Comparison of ENCODE assay signal across 8 cellular contexts in genomic region chr1:6448749-6449631, GRCh38. TPM values are rescaled to one million over a fixed set of nuclear protein-coding genes. Genes with fewer than 3 reads are reported as not detected.
DNase-seq lines count a peak whose midpoint lies in the region; ATAC-seq, FAIRE-seq and TF ChIP-seq lines count a peak whose summit lies in the region.

No MANE protein-coding gene starts in this region.

- H3K9me1 ChIP-seq in K562 (ENCODE audit: control insufficient read depth, insufficient read depth, low read length) = peaks cover 5% of the 10 kb centered on the region

- POLR2A ChIA-PET in CD8-positive, alpha-beta T cell (lab: Charles Lee) = interaction anchor here (0.7 to 5.1 kb wide), 3 partner anchors 8 to 14 kb away, joined by 3 to 30 read pairs (median 3); no protein-coding TSS in a partner anchor
- POLR2A ChIA-PET in K562 (lab: Yijun Ruan, JAX) = no interaction called here

- H3K4me2 ChIP-seq in K562 (ENCODE audit: insufficient read depth, low read length) = no peak overlapping the region

- peaks cover 31% of the 10 kb centered on the region for H4K20me1 ChIP-seq in K562 (replicated peaks; ENCODE audit: control insufficient read depth, insufficient read depth, low read length)

- peak overlapping the region in 1 of 2 experiments; percentile 45; a peak in 2 of 4 replicates for H3K9ac ChIP-seq in K562 (ENCODE audit: insufficient read depth in 1 of 2, low read depth in 2 of 2, low read length in 2 of 2)

- peaks cover 32% of the 10 kb centered on the region for H3K4me1 Mint-ChIP-seq in CD8-positive, alpha-beta T cell (ENCODE audit: low read depth)

- DNase-seq in CD8-positive, alpha-beta T cell = peak in 3 of 7 experiments; percentile 27 to 42 (median 38)
- DNase-seq in MG63 (peak; percentile 68), K562 (ENCODE audit: extremely low read depth in 1 of 4, low spot score in 3 of 4) (peak in 3 of 4 experiments; percentile 57 to 75 (median 71)), midbrain (lab: John Stamatoyannopoulos, UW) (peak; percentile 19), middle frontal gyrus (ENCODE audit: extremely low spot score, low spot score) (no peak), GM19239 (ENCODE audit: insufficient read length, low spot score) (no peak), DMS153 (lab: John Stamatoyannopoulos, UW) (no peak)

- BruUV-seq in K562 (replicated peaks; lab: Mats Ljungman, UMichigan) = no TSS peak

- CTCF ChIA-PET in CD8-positive, alpha-beta T cell (lab: Charles Lee) = interaction anchor here (0.8 to 6.0 kb wide), 13 partner anchors 10 to 203 kb away, joined by 3 to 43 read pairs (median 4); no protein-coding TSS in a partner anchor
- CTCF ChIA-PET in K562 (lab: Yijun Ruan, JAX; ENCODE audit: low intra/inter-chr PET ratio) = no interaction called here

- no peaks in the 10 kb centered on the region for H3K79me2 ChIP-seq in K562 (ENCODE audit: control insufficient read depth, insufficient read depth, low read length)

- no peaks in the 10 kb centered on the region for H3K9me3 Mint-ChIP-seq in CD8-positive, alpha-beta T cell

- FAIRE-seq in K562 (lab: Jason Lieb, UNC) (peak; percentile 26), GM19239 (lab: Jason Lieb, UNC) (no peak)

- ATAC-seq in CD8-positive, alpha-beta T cell = peak; percentile 21
- ATAC-seq in K562 (peak; percentile 30), HG03175 (IDR thresholded peaks at IDR 0.05; ENCODE audit: unreplicated experiment) (no peak)

- no peak for TF ChIP-seq POLR2A in K562 (conservative IDR thresholded peaks at IDR 0.05)

- in situ Hi-C loops in K562 (cut with MboI) = no loop called here

- peaks cover 46% of the 10 kb centered on the region for H3K27me3 Mint-ChIP-seq in CD8-positive, alpha-beta T cell (ENCODE audit: low read depth)

- no peak overlapping the region for H3K27ac ChIP-seq in CD8-positive, alpha-beta T cell (ENCODE audit: low read depth, low read length)
- no peak overlapping the region for H3K27ac ChIP-seq in K562 (ENCODE audit: extremely low read depth, low read depth, low read length)

- no peaks in the 10 kb centered on the region for H3K36me3 ChIP-seq in CD8-positive, alpha-beta T cell (ENCODE audit: insufficient read depth, low read length)
- H3K36me3 ChIP-seq in MG63 = no peaks in the 10 kb centered on the region
- no peaks in the 10 kb centered on the region; the same call in 2 of the 3 replicates for H3K36me3 ChIP-seq in K562 (ENCODE audit: control insufficient read depth, insufficient read depth, low read length)

- no peaks in the 10 kb centered on the region for H3K36me3 Mint-ChIP-seq in CD8-positive, alpha-beta T cell

- TF ChIP-seq RAD21 in K562 (CRISPR knock-in tag; conservative IDR thresholded peaks at IDR 0.05 in 1 of 2, IDR thresholded peaks at IDR 0.05 in 1 of 2) = no peak

- peaks cover 20% of the 10 kb centered on the region for H3K4me1 ChIP-seq in CD8-positive, alpha-beta T cell (ENCODE audit: insufficient read depth, low read length)
- H3K4me1 ChIP-seq in K562 (replicated peaks in 1 of 2; ENCODE audit: control insufficient read depth in 2 of 2, insufficient read depth in 2 of 2, low read length in 2 of 2) = peaks cover 0 to 51% of the 10 kb centered on the region in 2 experiments; a peak in 2 of 5 replicates

- H3K27ac Mint-ChIP-seq in CD8-positive, alpha-beta T cell = no peak overlapping the region

- 4% methylated on average over 47 of the region's 66 CpGs for WGBS in K562 (ENCODE audit: insufficient coverage, low coverage, missing lambda C conversion rate)

- intact Hi-C loops in CD8-positive, alpha-beta T cell (cut with DNase I, micrococcal nuclease) = loop anchor here (1.0 kb wide), 2 partner anchors 11 to 26 kb away; no protein-coding TSS in a partner anchor
- intact Hi-C loops in K562 (cut with micrococcal nuclease) = no loop called here

- no peak for TF ChIP-seq CTCF in CD8-positive, alpha-beta T cell (IDR thresholded peaks at IDR 0.05)
- peak in 1 of 3 experiments; percentile 44; a peak in 3 of 6 replicates for TF ChIP-seq CTCF in K562 (IDR thresholded peaks at IDR 0.05 in 2 of 3, conservative IDR thresholded peaks at IDR 0.05 in 1 of 3; ENCODE audit: insufficient read depth in 2 of 3, low read depth in 1 of 3, low read length in 3 of 3)

- H3K27me3 ChIP-seq in CD8-positive, alpha-beta T cell (ENCODE audit: insufficient read depth, low read length) = peaks cover 22% of the 10 kb centered on the region
- H3K27me3 ChIP-seq in MG63 (peaks cover 8% of the 10 kb centered on the region; the same call in 1 of the 2 replicates), K562 (ENCODE audit: control insufficient read depth in 2 of 2, insufficient read depth in 2 of 2, low read length in 2 of 2) (peaks cover 65 to 87% of the 10 kb centered on the region in 2 experiments)

- no peak overlapping the region for H3K4me3 ChIP-seq in CD8-positive, alpha-beta T cell (ENCODE audit: low read depth, low read length)
- H3K4me3 ChIP-seq in MG63 = no peak overlapping the region
- no peak overlapping the region for H3K4me3 ChIP-seq in K562

- no peaks in the 10 kb centered on the region for H3K9me3 ChIP-seq in CD8-positive, alpha-beta T cell (ENCODE audit: low read length)
- H3K9me3 ChIP-seq in MG63 (no peaks in the 10 kb centered on the region), K562 (replicated peaks; ENCODE audit: control insufficient read depth, insufficient read depth, low read depth, low read length) (no peaks in the 10 kb centered on the region)

- H2AFZ ChIP-seq in K562 (ENCODE audit: low read depth, low read length) = no peak overlapping the region

- peak overlapping the region; percentile 55 for H3K4me3 Mint-ChIP-seq in CD8-positive, alpha-beta T cell

- no peak for TF ChIP-seq EP300 in K562 (IDR thresholded peaks at IDR 0.05; ENCODE audit: low read length)

RNA-seq across cellular contexts. Expression of gene TNFRSF25, which starts 17.0 kb away (rescaled TPM):
- total RNA-seq in CD8-positive, alpha-beta T cell = 100 to 1,000 TPM; 178 to 185 TPM
- 0.63 TPM in 1 of 2 replicates, not detected in the other for total RNA-seq in MG63 (2014; rRNA removed; shearing (Covaris generic); ENCODE audit: low replicate concordance)
- total RNA-seq in K562 (2011; cell fraction: chromatin; rRNA removed; ENCODE audit: low replicate concordance) = 2.3 TPM in 1 of 2 replicates, not detected in the other
- total RNA-seq in K562 (2011; cell fraction: nucleolus; rRNA removed) = 0.26 and 2.2 TPM in 2 replicates
- total RNA-seq in K562 (2011; cell fraction: nucleoplasm; rRNA removed) = 1.2 and 1.6 TPM in 2 replicates
- total RNA-seq in K562 (2014; rRNA removed) (not detected in 2 replicates), K562 (2014; rRNA removed; fragmentation: Illumina TruSeq; extraction: Trizol) (not detected in 2 replicates), K562 (2015; rRNA removed; fragmentation: Illumina TruSeq; extraction: Trizol) (not detected in 2 replicates), K562 (2021) (0.49 and 0.89 TPM in 2 replicates)
- polyA plus RNA-seq in K562 (2011; rRNA removed) (0.14 and 0.24 TPM in 2 replicates), K562 (2014; fragmentation: Illumina TruSeq; extraction: Trizol) (not detected in 2 replicates), K562 (2014; fragmentation: Nextera tagmentation; extraction: Ambion mirVana) (not detected), K562 (2014; rRNA removed) (not detected in 2 replicates)
- 0.16 and 0.30 TPM in 2 replicates for polyA plus RNA-seq in K562 (2011; cell fraction: cytosol; rRNA removed)
- 0.90 and 2.6 TPM in 2 replicates for polyA plus RNA-seq in K562 (2011; cell fraction: nucleus; rRNA removed)
- 0.10 and 0.14 TPM in 2 replicates for polyA plus RNA-seq in K562 (2012)
- polyA minus RNA-seq in K562 (2011; rRNA and poly(A)+ RNA removed) = not detected in 2 replicates
- not detected in 2 replicates for polyA minus RNA-seq in K562 (2011; cell fraction: cytosol; rRNA and poly(A)+ RNA removed)
- 0.13 TPM in 1 of 2 replicates, not detected in the other for polyA minus RNA-seq in K562 (2011; cell fraction: nucleus; rRNA and poly(A)+ RNA removed)

RNA-seq across cellular contexts. Expression of gene ESPN, which starts 24.4 kb away (rescaled TPM):
- total RNA-seq in CD8-positive, alpha-beta T cell = 1 to 10 TPM; 2.7 to 5.5 TPM
- not detected in 2 replicates for total RNA-seq in MG63 (2014; rRNA removed; shearing (Covaris generic); ENCODE audit: low replicate concordance)
- total RNA-seq in K562 (2011; cell fraction: chromatin; rRNA removed; ENCODE audit: low replicate concordance) = 1.6 and 6.0 TPM in 2 replicates
- total RNA-seq in K562 (2011; cell fraction: nucleolus; rRNA removed) = 4.0 and 4.7 TPM in 2 replicates
- total RNA-seq in K562 (2011; cell fraction: nucleoplasm; rRNA removed) = 1.8 and 2.4 TPM in 2 replicates
- total RNA-seq in K562 (2014; rRNA removed) (0.36 and 0.45 TPM in 2 replicates), K562 (2014; rRNA removed; fragmentation: Illumina TruSeq; extraction: Trizol) (0.07 TPM in 1 of 2 replicates, not detected in the other), K562 (2015; rRNA removed; fragmentation: Illumina TruSeq; extraction: Trizol) (0.15 TPM in 1 of 2 replicates, not detected in the other), K562 (2021) (1.2 and 1.7 TPM in 2 replicates)
- polyA plus RNA-seq in K562 (2011; rRNA removed) (0.54 and 2.9 TPM in 2 replicates), K562 (2014; fragmentation: Illumina TruSeq; extraction: Trizol) (0.07 and 0.11 TPM in 2 replicates), K562 (2014; fragmentation: Nextera tagmentation; extraction: Ambion mirVana) (not detected), K562 (2014; rRNA removed) (0.65 and 2.9 TPM in 2 replicates)
- polyA plus RNA-seq in K562 (2011; cell fraction: cytosol; rRNA removed) = 1.2 and 1.9 TPM in 2 replicates
- 9.2 and 25.5 TPM in 2 replicates for polyA plus RNA-seq in K562 (2011; cell fraction: nucleus; rRNA removed)
- polyA plus RNA-seq in K562 (2012) = 2.0 and 5.0 TPM in 2 replicates
- polyA minus RNA-seq in K562 (2011; rRNA and poly(A)+ RNA removed) = 0.11 TPM in 1 of 2 replicates, not detected in the other
- 0.95 and 3.8 TPM in 2 replicates for polyA minus RNA-seq in K562 (2011; cell fraction: cytosol; rRNA and poly(A)+ RNA removed)
- 3.4 and 3.5 TPM in 2 replicates for polyA minus RNA-seq in K562 (2011; cell fraction: nucleus; rRNA and poly(A)+ RNA removed)

RNA-seq across cellular contexts. Expression of gene HES2, which starts 29.3 kb away (rescaled TPM):
- not detected for total RNA-seq in CD8-positive, alpha-beta T cell
- 0.59 TPM in 1 of 2 replicates, not detected in the other for total RNA-seq in MG63 (2014; rRNA removed; shearing (Covaris generic); ENCODE audit: low replicate concordance)
- total RNA-seq in K562 (2011; cell fraction: chromatin; rRNA removed; ENCODE audit: low replicate concordance) = 0.65 and 0.90 TPM in 2 replicates
- total RNA-seq in K562 (2011; cell fraction: nucleolus; rRNA removed) = 0.53 and 1.7 TPM in 2 replicates
- total RNA-seq in K562 (2011; cell fraction: nucleoplasm; rRNA removed) = 0.53 and 0.66 TPM in 2 replicates
- total RNA-seq in K562 (2014; rRNA removed) (0.04 and 0.05 TPM in 2 replicates), K562 (2014; rRNA removed; fragmentation: Illumina TruSeq; extraction: Trizol) (0.07 TPM in 1 of 2 replicates, not detected in the other), K562 (2015; rRNA removed; fragmentation: Illumina TruSeq; extraction: Trizol) (not detected in 2 replicates), K562 (2021) (0.18 TPM in 1 of 2 replicates, not detected in the other)
- polyA plus RNA-seq in K562 (2011; rRNA removed) (0.08 and 0.15 TPM in 2 replicates), K562 (2014; fragmentation: Illumina TruSeq; extraction: Trizol) (0.06 TPM in 2 replicates), K562 (2014; fragmentation: Nextera tagmentation; extraction: Ambion mirVana) (not detected), K562 (2014; rRNA removed) (not detected in 2 replicates)
- polyA plus RNA-seq in K562 (2011; cell fraction: cytosol; rRNA removed) = 0.21 and 0.25 TPM in 2 replicates
- 0.25 and 0.80 TPM in 2 replicates for polyA plus RNA-seq in K562 (2011; cell fraction: nucleus; rRNA removed)
- polyA plus RNA-seq in K562 (2012) = 0.08 TPM in 1 of 2 replicates, not detected in the other
- 0.30 and 0.32 TPM in 2 replicates for polyA minus RNA-seq in K562 (2011; rRNA and poly(A)+ RNA removed)
- polyA minus RNA-seq in K562 (2011; cell fraction: cytosol; rRNA and poly(A)+ RNA removed) = 0.91 TPM in 1 of 2 replicates, not detected in the other
- 0.11 and 0.81 TPM in 2 replicates for polyA minus RNA-seq in K562 (2011; cell fraction: nucleus; rRNA and poly(A)+ RNA removed)

RNA-seq across cellular contexts. Expression of gene PLEKHG5, which starts 42.5 kb away (rescaled TPM):
- total RNA-seq in CD8-positive, alpha-beta T cell = 1 to 10 TPM; 4.0 to 5.0 TPM
- 0.02 and 1.2 TPM in 2 replicates for total RNA-seq in MG63 (2014; rRNA removed; shearing (Covaris generic); ENCODE audit: low replicate concordance)
- total RNA-seq in K562 (2011; cell fraction: chromatin; rRNA removed; ENCODE audit: low replicate concordance) = 0.51 and 2.5 TPM in 2 replicates
- total RNA-seq in K562 (2011; cell fraction: nucleolus; rRNA removed) = 1.4 and 1.5 TPM in 2 replicates
- total RNA-seq in K562 (2011; cell fraction: nucleoplasm; rRNA removed) = 0.88 and 0.99 TPM in 2 replicates
- 0.05 and 0.20 TPM in 2 replicates for total RNA-seq in K562 (2014; rRNA removed)
- total RNA-seq in K562 (2014; rRNA removed; fragmentation: Illumina TruSeq; extraction: Trizol) = 0.04 TPM in 1 of 2 replicates, not detected in the other
- not detected in 2 replicates for total RNA-seq in K562 (2015; rRNA removed; fragmentation: Illumina TruSeq; extraction: Trizol)
- 0.29 TPM in 2 replicates for total RNA-seq in K562 (2021)
- 0.11 and 0.16 TPM in 2 replicates for polyA plus RNA-seq in K562 (2011; rRNA removed)
- 0.06 and 0.49 TPM in 2 replicates for polyA plus RNA-seq in K562 (2011; cell fraction: cytosol; rRNA removed)
- 0.94 and 1.8 TPM in 2 replicates for polyA plus RNA-seq in K562 (2011; cell fraction: nucleus; rRNA removed)
- polyA plus RNA-seq in K562 (2012) = 0.04 and 0.07 TPM in 2 replicates
- polyA plus RNA-seq in K562 (2014; fragmentation: Illumina TruSeq; extraction: Trizol) = 0.07 and 0.12 TPM in 2 replicates
- not detected for polyA plus RNA-seq in K562 (2014; fragmentation: Nextera tagmentation; extraction: Ambion mirVana)
- 0.13 and 0.26 TPM in 2 replicates for polyA plus RNA-seq in K562 (2014; rRNA removed)
- 0.12 and 0.14 TPM in 2 replicates for polyA minus RNA-seq in K562 (2011; rRNA and poly(A)+ RNA removed)
- 0.29 TPM in 1 of 2 replicates, not detected in the other for polyA minus RNA-seq in K562 (2011; cell fraction: cytosol; rRNA and poly(A)+ RNA removed)
- 1.2 TPM in 2 replicates for polyA minus RNA-seq in K562 (2011; cell fraction: nucleus; rRNA and poly(A)+ RNA removed)

RNA-seq across cellular contexts. Expression of gene ACOT7, which starts 55.4 kb away (rescaled TPM):
- 1 to 10 TPM; 2.8 to 3.1 TPM for total RNA-seq in CD8-positive, alpha-beta T cell
- 80.9 and 91.4 TPM in 2 replicates for total RNA-seq in MG63 (2014; rRNA removed; shearing (Covaris generic); ENCODE audit: low replicate concordance)
- total RNA-seq in K562 (2011; cell fraction: chromatin; rRNA removed; ENCODE audit: low replicate concordance) = 14.3 and 31.3 TPM in 2 replicates
- 25.8 and 25.9 TPM in 2 replicates for total RNA-seq in K562 (2011; cell fraction: nucleolus; rRNA removed)
- total RNA-seq in K562 (2011; cell fraction: nucleoplasm; rRNA removed) = 17.4 and 20.6 TPM in 2 replicates
- total RNA-seq in K562 (2014; rRNA removed) = 53.3 and 72.0 TPM in 2 replicates
- total RNA-seq in K562 (2014; rRNA removed; fragmentation: Illumina TruSeq; extraction: Trizol) = 8.7 and 11.6 TPM in 2 replicates
- total RNA-seq in K562 (2015; rRNA removed; fragmentation: Illumina TruSeq; extraction: Trizol) = 27.1 and 28.4 TPM in 2 replicates
- total RNA-seq in K562 (2021) = 92.6 and 95.5 TPM in 2 replicates
- 37.2 and 76.6 TPM in 2 replicates for polyA plus RNA-seq in K562 (2011; rRNA removed)
- polyA plus RNA-seq in K562 (2011; cell fraction: cytosol; rRNA removed) = 57.9 and 66.6 TPM in 2 replicates
- polyA plus RNA-seq in K562 (2011; cell fraction: nucleus; rRNA removed) = 28.1 and 31.8 TPM in 2 replicates
- polyA plus RNA-seq in K562 (2012) = 61.5 and 86.0 TPM in 2 replicates
- polyA plus RNA-seq in K562 (2014; fragmentation: Illumina TruSeq; extraction: Trizol) = 50.7 and 89.2 TPM in 2 replicates
- polyA plus RNA-seq in K562 (2014; fragmentation: Nextera tagmentation; extraction: Ambion mirVana) = 10 to 100 TPM in 1 of 2 experiments, 1 to 10 TPM in 1; 7.0 to 10.0 TPM
- 57.2 and 63.1 TPM in 2 replicates for polyA plus RNA-seq in K562 (2014; rRNA removed)
- 28.7 and 34.8 TPM in 2 replicates for polyA minus RNA-seq in K562 (2011; rRNA and poly(A)+ RNA removed)
- polyA minus RNA-seq in K562 (2011; cell fraction: cytosol; rRNA and poly(A)+ RNA removed) = 26.1 and 36.3 TPM in 2 replicates
- 7.9 and 12.0 TPM in 2 replicates for polyA minus RNA-seq in K562 (2011; cell fraction: nucleus; rRNA and poly(A)+ RNA removed)

Comparison
In these comparisons a context has a peak if more than half of its experiments do, and no peak if none do; other contexts are left out.
1. DNase-seq: peak in MG63 (single experiment), K562 (3 of 4) and midbrain (single experiment); none in middle frontal gyrus (single experiment), GM19239 (single experiment) and DMS153 (single experiment).
2. RNA of gene TNFRSF25, which starts 17.0 kb away (total RNA-seq): 178 to 185 TPM in CD8-positive, alpha-beta T cell; 0.63 TPM in MG63 and 0.26 to 2.3 TPM in K562; every median in the first group is over 10 times any median in the second.